Comparison of ENCODE assay signal across 8 cellular contexts in the genomic region with DNA sequence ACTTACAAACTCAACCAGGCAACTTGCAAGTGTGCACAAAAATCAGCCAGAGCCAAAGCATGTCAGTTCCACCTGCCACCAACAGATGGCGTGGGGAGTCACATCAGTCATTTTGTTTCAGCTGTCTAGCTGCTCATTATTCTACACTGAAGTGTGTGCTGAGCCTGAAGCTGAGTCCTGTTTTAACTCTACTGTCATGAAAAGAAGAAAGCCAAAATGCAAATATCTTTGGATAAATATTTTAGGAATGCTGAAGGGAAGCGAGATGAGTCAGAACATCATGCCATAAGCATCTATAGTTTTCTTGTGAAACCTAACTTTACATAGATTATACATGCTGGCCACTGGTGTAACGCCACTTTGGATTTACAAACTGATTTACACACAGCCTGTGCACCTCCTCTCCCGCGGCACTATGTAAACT.
DNase-seq lines count a peak whose midpoint lies in the region; ATAC-seq and TF ChIP-seq lines count a peak whose summit lies in the region.

No MANE protein-coding gene starts in this region.

- TF ChIP-seq CTCF in AG04449 (IDR thresholded peaks at IDR 0.05; ENCODE audit: insufficient read depth, low read length, missing control alignments), result peak; percentile 91

- no peaks in the 10 kb centered on the region for H3K4me1 Mint-ChIP-seq in activated CD4-positive, alpha-beta memory T cell treated with anti-CD3 and anti-CD28 coated beads for 36 hours (ENCODE audit: low read depth)
- H3K4me1 Mint-ChIP-seq in memory B cell, result peaks cover 3% of the 10 kb centered on the region

- no peaks in the 10 kb centered on the region for H3K27me3 Mint-ChIP-seq in activated CD4-positive, alpha-beta memory T cell treated with anti-CD3 and anti-CD28 coated beads for 36 hours
- H3K27me3 Mint-ChIP-seq in memory B cell, result no peaks in the 10 kb centered on the region

- peaks cover 5% of the 10 kb centered on the region for H3K36me3 Mint-ChIP-seq in activated CD4-positive, alpha-beta memory T cell treated with anti-CD3 and anti-CD28 coated beads for 36 hours
- H3K36me3 Mint-ChIP-seq in memory B cell, result peaks cover 16% of the 10 kb centered on the region

- H3K4me1 ChIP-seq in effector memory CD4-positive, alpha-beta T cell (ENCODE audit: control insufficient read depth, insufficient read depth, low read length, poor library complexity, severe bottlenecking), result no peaks in the 10 kb centered on the region

- no peak overlapping the region for H3K27ac Mint-ChIP-seq in activated CD4-positive, alpha-beta memory T cell treated with anti-CD3 and anti-CD28 coated beads for 36 hours
- no peak overlapping the region for H3K27ac Mint-ChIP-seq in memory B cell

- no peak overlapping the region for H3K4me3 ChIP-seq in AG04449 (ENCODE audit: low read depth, low read length)
- H3K4me3 ChIP-seq in effector memory CD4-positive, alpha-beta T cell (ENCODE audit: insufficient read depth, low read depth, low read length, poor library complexity, severe bottlenecking), result no peak overlapping the region

- DNase-seq in AG04449 (ENCODE audit: low read depth, low spot score) (peak; percentile 12), NCI-H345 treated with DMSO at 0.1 percent for 48 hours (lab: John Stamatoyannopoulos, UW; ENCODE audit: unreplicated experiment) (peak; percentile 51), memory B cell (ENCODE audit: low spot score in 2 of 2) (peak; percentile 52 to 64)
- peak; percentile 80 for DNase-seq in activated CD4-positive, alpha-beta memory T cell treated with anti-CD3 and anti-CD28 coated beads for 36 hours
- peak in 2 of 3 donors; percentile 18 to 34 for DNase-seq in effector memory CD4-positive, alpha-beta T cell
- DNase-seq in stimulated activated CD8-positive, alpha-beta memory T cell treated with anti-CD3 and anti-CD28 coated beads, Interleukin-15, amount 100 ng/mL, for 4 hours (ENCODE audit: low read depth in 2 of 2), result peak; percentile 4 to 32

- H3K4me3 Mint-ChIP-seq in activated CD4-positive, alpha-beta memory T cell treated with anti-CD3 and anti-CD28 coated beads for 36 hours, result no peak overlapping the region
- H3K4me3 Mint-ChIP-seq in memory B cell, result no peak overlapping the region

- CTCF ChIA-PET in AG04449 (lab: Yijun Ruan, JAX), result interaction anchor here (0.7 to 3.4 kb wide), 28 partner anchors 9 to 211 kb away, joined by 3 to 44 read pairs (median 4); a partner anchor contains a TSS
- CTCF ChIA-PET in activated CD4-positive, alpha-beta memory T cell treated with anti-CD3 and anti-CD28 coated beads for 36 hours (lab: Charles Lee), result interaction anchor here (0.6 to 3.6 kb wide), 34 partner anchors 9 to 340 kb away, joined by 3 to 20 read pairs (median 4); a partner anchor contains a TSS

- POLR2A ChIA-PET in AG04449 (lab: Yijun Ruan, JAX), result interaction anchor here (0.6 kb wide), 1 partner anchor 1122 kb away, joined by 4 read pairs; no protein-coding TSS in a partner anchor
- POLR2A ChIA-PET in activated CD4-positive, alpha-beta memory T cell treated with anti-CD3 and anti-CD28 coated beads for 36 hours (lab: Charles Lee), result no interaction called here

- H3K9me3 Mint-ChIP-seq in activated CD4-positive, alpha-beta memory T cell treated with anti-CD3 and anti-CD28 coated beads for 36 hours, result no peaks in the 10 kb centered on the region
- no peaks in the 10 kb centered on the region for H3K9me3 Mint-ChIP-seq in memory B cell

- intact Hi-C loops in activated CD4-positive, alpha-beta memory T cell treated with anti-CD3 and anti-CD28 coated beads for 36 hours (cut with micrococcal nuclease), result loop anchor here (1.0 to 10.0 kb wide), 2 partner anchors 96 to 255 kb away; no protein-coding TSS in a partner anchor

- H3K27ac ChIP-seq in effector memory CD4-positive, alpha-beta T cell (ENCODE audit: insufficient read depth, low read length, poor library complexity, severe bottlenecking), result no peak overlapping the region

- H3K36me3 ChIP-seq in effector memory CD4-positive, alpha-beta T cell (ENCODE audit: control insufficient read depth, insufficient read depth, low read length), result no peaks in the 10 kb centered on the region

- peak; percentile 53 for ATAC-seq in GM21619 (IDR thresholded peaks at IDR 0.05; ENCODE audit: unreplicated experiment)
- peak; percentile 60 for ATAC-seq in memory B cell (ENCODE audit: low read depth)
- ATAC-seq in HG03045 (IDR thresholded peaks at IDR 0.05; ENCODE audit: unreplicated experiment), result no peak

- no peaks in the 10 kb centered on the region for H3K9me3 ChIP-seq in effector memory CD4-positive, alpha-beta T cell (ENCODE audit: control insufficient read depth, low read length)

- no peaks in the 10 kb centered on the region for H3K27me3 ChIP-seq in effector memory CD4-positive, alpha-beta T cell (replicated peaks; ENCODE audit: control insufficient read depth, insufficient read depth, low read length, poor library complexity, severe bottlenecking)

Comparison
In these comparisons a context has a peak if more than half of its experiments do, and no peak if none do; other contexts are left out.
1. DNase-seq: peak in every context shown above with its lines; median percentile 80 in activated CD4-positive, alpha-beta memory T cell treated with anti-CD3 and anti-CD28 coated beads for 36 hours; 58 in memory B cell; 51 in NCI-H345 treated with DMSO at 0.1 percent for 48 hours; 26 in effector memory CD4-positive, alpha-beta T cell; 18 in stimulated activated CD8-positive, alpha-beta memory T cell treated with anti-CD3 and anti-CD28 coated beads, Interleukin-15, amount 100 ng/mL, for 4 hours; 12 in AG04449.